ENCODE assay signal across 21 cellular contexts in the genomic region with DNA sequence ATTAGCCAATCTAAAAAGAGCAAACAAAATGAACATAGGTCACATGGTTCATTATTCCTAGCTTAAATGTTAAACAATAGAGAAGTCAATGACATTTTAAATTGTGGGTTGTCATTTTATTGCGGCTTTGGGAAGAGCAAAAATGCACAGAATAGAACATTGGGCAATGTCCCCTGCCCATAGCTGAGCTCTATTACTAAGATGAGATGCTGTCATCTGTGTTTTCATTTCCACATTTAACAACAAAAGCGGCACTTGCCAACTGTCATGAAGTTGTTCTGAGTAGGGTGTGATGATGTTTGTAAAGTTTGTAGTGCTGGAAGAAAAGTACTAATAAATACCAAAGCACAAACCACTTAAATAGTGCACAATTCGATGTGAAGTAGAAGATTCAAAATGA. TPM values are rescaled to one million over a fixed set of nuclear protein-coding genes. Genes with fewer than 3 reads are reported as not detected.
"Had no signal": no experiment of that assay in that cellular context is flagged by ENCODE, and none has a peak within 500 bp of the region (broad histone marks: within the 10 kb centered on the region; RNA-seq: fewer than 3 reads in every experiment).

No MANE protein-coding gene starts in this region.

- H3K36me3 Mint-ChIP-seq: naive B cell; stimulated activated naive B cell treated with anti-CD40 and anti-IgM and Interleukin-4, amounts not matched to agents 10 μg/mL and 1 μg/mL and 100 μg/mL, for 72 hours had no signal

- H3K9me3 ChIP-seq: neutrophil, testis, tibial nerve, upper lobe of right lung, vagina had no signal

- H3K27ac ChIP-seq: dorsolateral prefrontal cortex, hepatocyte, neutrophil, skin epidermis, testis, tibial nerve, upper lobe of right lung, vagina had no signal

- DNase-seq: dorsolateral prefrontal cortex; effector CD8-positive, alpha-beta T cell; foreskin melanocyte; head of caudate nucleus; left colon; mesendoderm; naive B cell; stimulated activated CD4-positive, alpha-beta T cell treated with anti-CD3 and anti-CD28 coated beads, Interleukin-2, amount 100 ng/mL, for 24 hours; stimulated activated CD4-positive, alpha-beta T cell treated with anti-CD3 and anti-CD28 coated beads, Interleukin-4, amount 100 ng/mL, for 4 hours; stimulated activated naive B cell treated with anti-CD40 and anti-IgM and Interleukin-4, amounts not matched to agents 10 μg/mL and 1 μg/mL and 100 μg/mL, for 72 hours; stimulated activated naive CD8-positive, alpha-beta T cell treated with anti-CD3 and anti-CD28 coated beads, Interleukin-15, amount 100 ng/mL, for 72 hours; testis; upper lobe of right lung had no signal

- H3K36me3 ChIP-seq: neutrophil, tibial nerve, upper lobe of right lung, vagina had no signal

- H3K27ac Mint-ChIP-seq: naive B cell; nephron; stimulated activated naive B cell treated with anti-CD40 and anti-IgM and Interleukin-4, amounts not matched to agents 10 μg/mL and 1 μg/mL and 100 μg/mL, for 72 hours; stimulated activated naive CD8-positive, alpha-beta T cell treated with anti-CD3 and anti-CD28 coated beads, Interleukin-15, amount 100 ng/mL, for 72 hours had no signal

- H3K9me3 Mint-ChIP-seq: nephron; stimulated activated naive B cell treated with anti-CD40 and anti-IgM and Interleukin-4, amounts not matched to agents 10 μg/mL and 1 μg/mL and 100 μg/mL, for 72 hours had no signal

- H3K27me3 ChIP-seq: dorsolateral prefrontal cortex, hepatocyte, neutrophil, testis, tibial nerve, upper lobe of right lung, vagina had no signal

- H3K4me3 ChIP-seq: dorsolateral prefrontal cortex, hepatocyte, skin epidermis, testis, tibial nerve, upper lobe of right lung, vagina had no signal

- H3K4me3 Mint-ChIP-seq: stimulated activated naive B cell treated with anti-CD40 and anti-IgM and Interleukin-4, amounts not matched to agents 10 μg/mL and 1 μg/mL and 100 μg/mL, for 72 hours; stimulated activated naive CD8-positive, alpha-beta T cell treated with anti-CD3 and anti-CD28 coated beads, Interleukin-15, amount 100 ng/mL, for 72 hours had no signal

RNA-seq across cellular contexts. Expression of a gene that starts 24.9 kb away (rescaled TPM):
- total RNA-seq: hepatocyte, kidney epithelial cell, left colon, sciatic nerve had no signal
